In genomic region chr1:56515898-56516538, GRCh38 we compare ENCODE assay signal across 3 cellular contexts.
TF ChIP-seq lines count a peak whose summit lies in the region.

No MANE protein-coding gene starts in this region.

TF ChIP-seq in GM23338, 12 proteins besides CTCF, POLR2A, EP300 and RAD21 (continued from another document and continues in another):
- no peak for TF ChIP-seq REST (IDR thresholded peaks at IDR 0.05; ENCODE audit: unreplicated experiment)
- no peak for TF ChIP-seq NANOG (IDR thresholded peaks at IDR 0.05; ENCODE audit: borderline replicate concordance)

TF ChIP-seq in WTC11, 78 proteins besides CTCF, POLR2A, EP300 and RAD21 (continued from another document and continues in another):
- TF ChIP-seq, protein P1, sequence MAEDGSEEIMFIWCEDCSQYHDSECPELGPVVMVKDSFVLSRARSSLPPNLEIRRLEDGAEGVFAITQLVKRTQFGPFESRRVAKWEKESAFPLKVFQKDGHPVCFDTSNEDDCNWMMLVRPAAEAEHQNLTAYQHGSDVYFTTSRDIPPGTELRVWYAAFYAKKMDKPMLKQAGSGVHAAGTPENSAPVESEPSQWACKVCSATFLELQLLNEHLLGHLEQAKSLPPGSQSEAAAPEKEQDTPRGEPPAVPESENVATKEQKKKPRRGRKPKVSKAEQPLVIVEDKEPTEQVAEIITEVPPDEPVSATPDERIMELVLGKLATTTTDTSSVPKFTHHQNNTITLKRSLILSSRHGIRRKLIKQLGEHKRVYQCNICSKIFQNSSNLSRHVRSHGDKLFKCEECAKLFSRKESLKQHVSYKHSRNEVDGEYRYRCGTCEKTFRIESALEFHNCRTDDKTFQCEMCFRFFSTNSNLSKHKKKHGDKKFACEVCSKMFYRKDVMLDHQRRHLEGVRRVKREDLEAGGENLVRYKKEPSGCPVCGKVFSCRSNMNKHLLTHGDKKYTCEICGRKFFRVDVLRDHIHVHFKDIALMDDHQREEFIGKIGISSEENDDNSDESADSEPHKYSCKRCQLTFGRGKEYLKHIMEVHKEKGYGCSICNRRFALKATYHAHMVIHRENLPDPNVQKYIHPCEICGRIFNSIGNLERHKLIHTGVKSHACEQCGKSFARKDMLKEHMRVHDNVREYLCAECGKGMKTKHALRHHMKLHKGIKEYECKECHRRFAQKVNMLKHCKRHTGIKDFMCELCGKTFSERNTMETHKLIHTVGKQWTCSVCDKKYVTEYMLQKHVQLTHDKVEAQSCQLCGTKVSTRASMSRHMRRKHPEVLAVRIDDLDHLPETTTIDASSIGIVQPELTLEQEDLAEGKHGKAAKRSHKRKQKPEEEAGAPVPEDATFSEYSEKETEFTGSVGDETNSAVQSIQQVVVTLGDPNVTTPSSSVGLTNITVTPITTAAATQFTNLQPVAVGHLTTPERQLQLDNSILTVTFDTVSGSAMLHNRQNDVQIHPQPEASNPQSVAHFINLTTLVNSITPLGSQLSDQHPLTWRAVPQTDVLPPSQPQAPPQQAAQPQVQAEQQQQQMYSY (CRISPR knock-in tag; IDR thresholded peaks at IDR 0.05): no peak
- TF ChIP-seq ATF3 (CRISPR knock-in tag; conservative IDR thresholded peaks at IDR 0.05) (no peak), TEAD4 (CRISPR knock-in tag; IDR thresholded peaks at IDR 0.05) (no peak), USF2 (CRISPR knock-in tag; IDR thresholded peaks at IDR 0.05) (no peak), SMAD3 (CRISPR knock-in tag; IDR thresholded peaks at IDR 0.05; ENCODE audit: borderline replicate concordance) (no peak), ZNF281 (CRISPR knock-in tag; IDR thresholded peaks at IDR 0.05) (no peak), NFE2L1 (CRISPR knock-in tag; IDR thresholded peaks at IDR 0.05) (no peak), ZNF317 (CRISPR knock-in tag; IDR thresholded peaks at IDR 0.05; ENCODE audit: borderline replicate concordance, low read depth) (no peak)
- TF ChIP-seq, protein P2, sequence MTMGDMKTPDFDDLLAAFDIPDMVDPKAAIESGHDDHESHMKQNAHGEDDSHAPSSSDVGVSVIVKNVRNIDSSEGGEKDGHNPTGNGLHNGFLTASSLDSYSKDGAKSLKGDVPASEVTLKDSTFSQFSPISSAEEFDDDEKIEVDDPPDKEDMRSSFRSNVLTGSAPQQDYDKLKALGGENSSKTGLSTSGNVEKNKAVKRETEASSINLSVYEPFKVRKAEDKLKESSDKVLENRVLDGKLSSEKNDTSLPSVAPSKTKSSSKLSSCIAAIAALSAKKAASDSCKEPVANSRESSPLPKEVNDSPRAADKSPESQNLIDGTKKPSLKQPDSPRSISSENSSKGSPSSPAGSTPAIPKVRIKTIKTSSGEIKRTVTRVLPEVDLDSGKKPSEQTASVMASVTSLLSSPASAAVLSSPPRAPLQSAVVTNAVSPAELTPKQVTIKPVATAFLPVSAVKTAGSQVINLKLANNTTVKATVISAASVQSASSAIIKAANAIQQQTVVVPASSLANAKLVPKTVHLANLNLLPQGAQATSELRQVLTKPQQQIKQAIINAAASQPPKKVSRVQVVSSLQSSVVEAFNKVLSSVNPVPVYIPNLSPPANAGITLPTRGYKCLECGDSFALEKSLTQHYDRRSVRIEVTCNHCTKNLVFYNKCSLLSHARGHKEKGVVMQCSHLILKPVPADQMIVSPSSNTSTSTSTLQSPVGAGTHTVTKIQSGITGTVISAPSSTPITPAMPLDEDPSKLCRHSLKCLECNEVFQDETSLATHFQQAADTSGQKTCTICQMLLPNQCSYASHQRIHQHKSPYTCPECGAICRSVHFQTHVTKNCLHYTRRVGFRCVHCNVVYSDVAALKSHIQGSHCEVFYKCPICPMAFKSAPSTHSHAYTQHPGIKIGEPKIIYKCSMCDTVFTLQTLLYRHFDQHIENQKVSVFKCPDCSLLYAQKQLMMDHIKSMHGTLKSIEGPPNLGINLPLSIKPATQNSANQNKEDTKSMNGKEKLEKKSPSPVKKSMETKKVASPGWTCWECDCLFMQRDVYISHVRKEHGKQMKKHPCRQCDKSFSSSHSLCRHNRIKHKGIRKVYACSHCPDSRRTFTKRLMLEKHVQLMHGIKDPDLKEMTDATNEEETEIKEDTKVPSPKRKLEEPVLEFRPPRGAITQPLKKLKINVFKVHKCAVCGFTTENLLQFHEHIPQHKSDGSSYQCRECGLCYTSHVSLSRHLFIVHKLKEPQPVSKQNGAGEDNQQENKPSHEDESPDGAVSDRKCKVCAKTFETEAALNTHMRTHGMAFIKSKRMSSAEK (CRISPR knock-in tag; IDR thresholded peaks at IDR 0.05; ENCODE audit: borderline replicate concordance): no peak

TF ChIP-seq in liver, 16 proteins besides CTCF, POLR2A, EP300 and RAD21 (continued from another document):
- TF ChIP-seq JUND (IDR thresholded peaks at IDR 0.05) (no peak), GABPA (IDR thresholded peaks at IDR 0.05 in 1 of 2, conservative IDR thresholded peaks at IDR 0.05 in 1 of 2) (no peak), REST (IDR thresholded peaks at IDR 0.05) (no peak), HNF4G (IDR thresholded peaks at IDR 0.05) (no peak), NR2F2 (IDR thresholded peaks at IDR 0.05) (no peak)
